Comparison of ENCODE assay signal across 1 cellular context in genomic region chr12:111458773-111459172, GRCh38.
TF ChIP-seq lines count a peak whose summit lies in the region.

No MANE protein-coding gene starts in this region.

TF ChIP-seq in IMR-90, 13 proteins besides CTCF, POLR2A, EP300 and RAD21 (continued from another document):
- TF ChIP-seq MAFK (IDR thresholded peaks at IDR 0.05; ENCODE audit: low read depth, low read length), result no peak
- TF ChIP-seq CEBPB (IDR thresholded peaks at IDR 0.05; ENCODE audit: low read depth, low read length), result no peak
- TF ChIP-seq MXI1 (IDR thresholded peaks at IDR 0.05; ENCODE audit: borderline replicate concordance, low read depth, low read length), result no peak
- TF ChIP-seq FOS (IDR thresholded peaks at IDR 0.05; ENCODE audit: low read depth, low read length), result no peak
